14 cellular contexts compared by ENCODE assay signal in the genomic region with DNA sequence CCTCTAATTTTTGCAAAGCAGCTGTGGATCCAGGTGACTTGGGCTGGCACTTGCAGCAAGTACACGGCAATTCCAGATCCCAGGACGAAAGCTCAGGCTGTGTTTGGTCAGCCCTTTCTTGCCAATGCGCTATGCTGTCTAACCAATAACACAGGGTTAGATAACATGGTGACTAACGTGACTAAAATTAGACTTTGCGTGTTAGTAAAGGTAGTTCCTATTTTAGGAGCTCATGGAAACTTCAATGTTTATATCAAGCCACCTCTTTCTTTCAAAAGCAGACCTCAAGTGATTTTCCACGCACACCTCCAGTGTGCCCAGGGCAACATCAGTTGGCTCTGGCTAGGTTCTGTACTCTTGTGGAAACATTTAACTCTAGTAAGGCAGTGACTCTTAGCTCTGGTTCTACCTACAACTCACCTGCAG. TPM values are rescaled to one million over a fixed set of nuclear protein-coding genes. Genes with fewer than 3 reads are reported as not detected.
A peak's percentile ranks its signal among the peaks of the same experiment; 100 is the strongest.
DNase-seq lines count a peak whose midpoint lies in the region; ATAC-seq and TF ChIP-seq lines count a peak whose summit lies in the region.
"Had no signal": no experiment of that assay in that cellular context is flagged by ENCODE, and none has a peak within 500 bp of the region (broad histone marks: within the 10 kb centered on the region; RNA-seq: fewer than 3 reads in every experiment).

No MANE protein-coding gene starts in this region.

- no peaks in the 10 kb centered on the region for H3K9me2 ChIP-seq in GM23248 (ENCODE audit: insufficient read depth)

- 0 out of 2 replicates have a peak, but pooled peaks cover 10% of the 10 kb centered on the region for H3F3A ChIP-seq in GM23248 (ENCODE audit: insufficient read depth)

- H2BK15ac ChIP-seq in mesenchymal stem cell (ENCODE audit: low read depth, poor library complexity, severe bottlenecking) = no peak overlapping the region

- H2BK120ac ChIP-seq in mesenchymal stem cell (ENCODE audit: low read depth, low read length) = no peak overlapping the region

- no peak overlapping the region for H3K14ac ChIP-seq in mesenchymal stem cell (ENCODE audit: low read length in 2 of 2)

- H3K4me1 ChIP-seq in mesenchymal stem cell (ENCODE audit: control insufficient read depth, insufficient read depth, low read depth, low read length) (peaks cover 4% of the 10 kb centered on the region), GM23248 (ENCODE audit: insufficient read depth) (peaks cover 8% of the 10 kb centered on the region; the same call in 1 of the 2 replicates)

- in situ Hi-C loops in GM23248 (cut with MboI) = no loop called here

- peaks cover 2% of the 10 kb centered on the region for H3K27me3 Mint-ChIP-seq in glutamatergic neuron (ENCODE audit: unreplicated experiment)

- no peak overlapping the region for H2AFZ ChIP-seq in mesenchymal stem cell (ENCODE audit: low read depth, low read length)
- no peak overlapping the region for H2AFZ ChIP-seq in GM23248

- H3K9me3 Mint-ChIP-seq in glutamatergic neuron (ENCODE audit: unreplicated experiment) = no peaks in the 10 kb centered on the region
- H3K9me3 Mint-ChIP-seq: activated CD4-positive, alpha-beta memory T cell treated with anti-CD3 and anti-CD28 coated beads, Interleukin-2, amount 10 ng/mL, durations not matched to agents 7 days and 5 days; activated naive CD8-positive, alpha-beta T cell treated with anti-CD3 and anti-CD28 coated beads, Interleukin-2, amount 10 ng/mL, durations not matched to agents 7 days and 5 days had no signal

- H3K4me1 Mint-ChIP-seq in glutamatergic neuron (ENCODE audit: low read depth, unreplicated experiment) = peaks cover 3% of the 10 kb centered on the region

- H3K9ac ChIP-seq in mesenchymal stem cell (ENCODE audit: low read length) (peak overlapping the region; percentile 19), GM23248 (no peak overlapping the region)

- no peaks in the 10 kb centered on the region for H3K36me3 Mint-ChIP-seq in glutamatergic neuron (ENCODE audit: unreplicated experiment)

- no peaks in the 10 kb centered on the region for H3K27me3 ChIP-seq in mesenchymal stem cell (ENCODE audit: control insufficient read depth in 1 of 2, insufficient read depth in 1 of 2, low read length in 2 of 2)
- H3K27me3 ChIP-seq in GM23248 (replicated peaks; ENCODE audit: insufficient read depth) = no peaks in the 10 kb centered on the region

- H3K23ac ChIP-seq in mesenchymal stem cell (ENCODE audit: low read length in 2 of 2) = no peak overlapping the region

- no peak overlapping the region for H2BK5ac ChIP-seq in mesenchymal stem cell (ENCODE audit: low read depth, low read length, poor library complexity, severe bottlenecking)

- H2BK12ac ChIP-seq in mesenchymal stem cell (ENCODE audit: low read length in 2 of 2) = no peak overlapping the region

- no peaks in the 10 kb centered on the region for H3K79me2 ChIP-seq in GM23248 (ENCODE audit: insufficient read depth)

- H2AK5ac ChIP-seq in mesenchymal stem cell (ENCODE audit: low read length, severe bottlenecking) = no peak overlapping the region

- peaks cover 37 to 77% of the 10 kb centered on the region in 2 experiments for H3K36me3 ChIP-seq in mesenchymal stem cell (ENCODE audit: control insufficient read depth in 1 of 2, insufficient read depth in 2 of 2, low read depth in 1 of 2, low read length in 2 of 2)
- H3K36me3 ChIP-seq in GM23248 (ENCODE audit: low read depth) = no peaks in the 10 kb centered on the region

- H4K91ac ChIP-seq in mesenchymal stem cell (ENCODE audit: low read length) = no peak overlapping the region

- H3K27ac Mint-ChIP-seq in glutamatergic neuron (ENCODE audit: unreplicated experiment) = no peak overlapping the region
- H3K27ac Mint-ChIP-seq: activated CD4-positive, alpha-beta memory T cell treated with anti-CD3 and anti-CD28 coated beads, Interleukin-2, amount 10 ng/mL, durations not matched to agents 7 days and 5 days; activated naive CD8-positive, alpha-beta T cell treated with anti-CD3 and anti-CD28 coated beads, Interleukin-2, amount 10 ng/mL, durations not matched to agents 7 days and 5 days had no signal

- H3K27ac ChIP-seq in mesenchymal stem cell (ENCODE audit: low read length, poor library complexity, severe bottlenecking) = no peak overlapping the region
- no peak overlapping the region for H3K27ac ChIP-seq in GM23248

- 94% methylated on average over 6 of the region's 6 CpGs for WGBS in mesenchymal stem cell
- 86 to 87% methylated on average over 6 of the region's 6 CpGs for WGBS in GM23248 (ENCODE audit: low coverage in 1 of 2, low lambda C conversion rate in 2 of 2, missing lambda C conversion rate in 2 of 2), 2 experiments

- no peak overlapping the region for H3K4ac ChIP-seq in mesenchymal stem cell (ENCODE audit: low read depth in 1 of 2, low read length in 2 of 2)

- no peak overlapping the region for H3K4me3 Mint-ChIP-seq in glutamatergic neuron (ENCODE audit: unreplicated experiment)
- H3K4me3 Mint-ChIP-seq: activated CD4-positive, alpha-beta memory T cell treated with anti-CD3 and anti-CD28 coated beads, Interleukin-2, amount 10 ng/mL, durations not matched to agents 7 days and 5 days; activated naive CD8-positive, alpha-beta T cell treated with anti-CD3 and anti-CD28 coated beads, Interleukin-2, amount 10 ng/mL, durations not matched to agents 7 days and 5 days had no signal

- peaks cover 23% of the 10 kb centered on the region for H3K79me1 ChIP-seq in mesenchymal stem cell (replicated peaks; ENCODE audit: low read length, poor library complexity, severe bottlenecking)

- H3K18ac ChIP-seq in mesenchymal stem cell (ENCODE audit: low read depth in 1 of 2, low read length in 2 of 2) = no peak overlapping the region

- DNase-seq in CD1c-positive myeloid dendritic cell (ENCODE audit: extremely low spot score) (peak; percentile 38), M059J (ENCODE audit: low read depth) (peak; percentile 93), amniotic epithelial cell (ENCODE audit: low read depth) (peak; percentile 57), mesenchymal stem cell (peak; percentile 78), glutamatergic neuron (no peak), hypothalamus (lab: John Stamatoyannopoulos, UW) (no peak), GM23248 (no peak)
- DNase-seq: activated CD4-positive, alpha-beta memory T cell treated with anti-CD3 and anti-CD28 coated beads, Interleukin-2, amount 10 ng/mL, durations not matched to agents 7 days and 5 days; activated naive CD8-positive, alpha-beta T cell treated with anti-CD3 and anti-CD28 coated beads, Interleukin-2, amount 10 ng/mL, durations not matched to agents 7 days and 5 days; DMS79; mesendoderm; NCI-H1436 treated with DMSO at 0.1 percent for 48 hours; RPMI8226 had no signal

- no peak for ATAC-seq in GM21723 (IDR thresholded peaks at IDR 0.05; ENCODE audit: unreplicated experiment)

- H3K4me3 ChIP-seq in mesenchymal stem cell (ENCODE audit: insufficient read depth in 1 of 2, low read depth in 1 of 2, low read length in 2 of 2) (no peak overlapping the region), GM23248 (no peak overlapping the region)

- H3K4me2 ChIP-seq in mesenchymal stem cell (ENCODE audit: low read length, poor library complexity, severe bottlenecking) = no peak overlapping the region
- H3K4me2 ChIP-seq in GM23248 (ENCODE audit: unreplicated experiment) = no peak overlapping the region

- peak overlapping the region; percentile 14 for H4K8ac ChIP-seq in mesenchymal stem cell (ENCODE audit: low read length)

- TF ChIP-seq CTCF in glutamatergic neuron (IDR thresholded peaks at IDR 0.05; ENCODE audit: partially characterized antibody, unreplicated experiment) = no peak

- H3K9me3 ChIP-seq in mesenchymal stem cell (ENCODE audit: control insufficient read depth, low read length) (no peaks in the 10 kb centered on the region), GM23248 (ENCODE audit: low read depth) (no peaks in the 10 kb centered on the region)

- no peaks in the 10 kb centered on the region for H4K20me1 ChIP-seq in GM23248 (ENCODE audit: insufficient read depth)

RNA-seq across cellular contexts. Expression of gene CDCP1, which starts 32.5 kb away (rescaled TPM):
- 23.7 and 33.5 TPM in 2 replicates for total RNA-seq in M059J (2014; rRNA removed; shearing (Covaris generic))
- 71.6 TPM for polyA plus RNA-seq in mesenchymal stem cell (2013, experiment 1 of 2)
- 71.5 TPM for polyA plus RNA-seq in mesenchymal stem cell (2013, experiment 2 of 2)
- 0.71 TPM for total RNA-seq in glutamatergic neuron (ENCODE audit: unreplicated experiment)
- total RNA-seq in GM23248 (2014; rRNA removed; shearing (Covaris generic)) = 5.4 and 8.9 TPM in 2 replicates
- 8.8 and 9.9 TPM in 2 replicates for polyA plus RNA-seq in GM23248 (2016; fragmentation: Nextera tagmentation; extraction: Ambion mirVana)

Comparison
In these comparisons a context has a peak if more than half of its experiments do, and no peak if none do; other contexts are left out.
1. DNase-seq: peak in CD1c-positive myeloid dendritic cell (single experiment), M059J (single experiment), amniotic epithelial cell (single experiment) and mesenchymal stem cell (single experiment); none in glutamatergic neuron (single experiment), hypothalamus (0 of 51) and GM23248 (single experiment).